1 cellular context compared by ENCODE assay signal in the genomic region with DNA sequence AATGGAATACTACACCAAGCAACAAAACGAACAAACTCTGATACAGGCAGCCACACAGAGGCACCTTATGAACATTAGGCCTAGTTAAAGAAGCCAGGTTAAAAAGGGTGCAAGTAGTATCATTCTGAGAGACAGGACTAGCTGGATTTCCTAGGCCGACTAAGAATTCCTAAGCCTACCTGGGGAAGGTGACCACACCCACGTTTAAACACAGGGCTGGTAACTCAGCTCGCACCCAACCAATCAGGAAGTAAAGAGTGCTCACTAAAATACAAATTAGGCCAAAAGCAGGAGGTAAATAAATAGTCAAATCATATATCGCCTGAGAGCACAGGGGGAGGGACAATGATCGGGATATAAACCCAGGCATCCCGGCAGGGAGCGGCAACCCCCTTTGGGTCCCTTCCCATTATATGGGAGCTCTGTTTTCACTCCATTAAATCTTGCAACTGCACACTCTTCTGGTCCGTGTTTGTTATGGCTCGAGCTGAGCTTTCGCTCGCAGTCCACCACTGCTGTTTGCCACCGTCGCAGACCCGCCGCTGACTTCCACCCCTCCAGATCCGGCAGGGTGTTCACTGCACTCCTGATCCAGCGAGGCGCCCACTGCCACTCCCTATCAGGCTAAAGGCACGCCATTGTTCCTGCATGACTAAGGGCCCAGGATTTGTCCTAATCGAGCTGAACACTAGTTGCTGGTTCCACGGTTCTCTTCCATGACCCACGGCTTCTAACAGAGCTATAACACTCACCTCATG. TPM values are rescaled to one million over a fixed set of nuclear protein-coding genes. Genes with fewer than 3 reads are reported as not detected.
"Had no signal": no experiment of that assay in that cellular context is flagged by ENCODE, and none has a peak within 500 bp of the region (broad histone marks: within the 10 kb centered on the region; RNA-seq: fewer than 3 reads in every experiment).

No MANE protein-coding gene starts in this region.

RNA-seq across cellular contexts. Expression of gene SCUBE2, which starts 6.0 kb away (rescaled TPM):
- total RNA-seq: HT-29 had no signal
